9 cellular contexts compared by ENCODE assay signal in the genomic region with DNA sequence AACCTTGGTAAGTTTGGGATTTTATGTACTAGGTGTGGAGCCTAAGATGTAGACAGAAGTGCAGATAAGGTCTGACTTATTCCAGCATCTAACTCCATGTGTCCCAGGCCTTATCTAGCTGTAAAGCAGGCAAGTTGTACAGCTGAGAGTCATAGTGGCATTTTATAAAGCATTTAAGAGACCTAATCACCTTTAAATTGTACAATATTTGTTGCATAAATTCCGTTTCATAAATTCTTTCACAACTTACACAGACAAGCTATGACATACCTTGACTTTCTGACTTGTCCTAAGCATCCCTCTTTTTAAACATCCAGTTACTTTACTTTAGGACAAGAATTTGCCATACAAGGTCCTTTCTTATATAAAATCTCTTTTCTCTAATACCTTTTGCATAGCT.
"Had no signal": no experiment of that assay in that cellular context is flagged by ENCODE, and none has a peak within 500 bp of the region (broad histone marks: within the 10 kb centered on the region; RNA-seq: fewer than 3 reads in every experiment).

No MANE protein-coding gene starts in this region.

- FAIRE-seq: HepG2, HTR-8/SVneo, K562 had no signal

- H3K9me3 Mint-ChIP-seq: IgD-negative memory B cell had no signal

- DNase-seq: IMR-90, KBM-7, KG1 had no signal

- H3K4me2 ChIP-seq: KMS-11 had no signal

- H3K27me3 Mint-ChIP-seq: IgD-negative memory B cell had no signal

- H3K4me3 Mint-ChIP-seq: IgD-negative memory B cell had no signal

- H3K27ac Mint-ChIP-seq: IgD-negative memory B cell had no signal

- H3K4me3 ChIP-seq: K562 had no signal

- ATAC-seq: HepG2, K562 had no signal

- H3K27ac ChIP-seq: HL-60, KMS-11 had no signal
